8 cellular contexts compared by ENCODE assay signal in the genomic region with DNA sequence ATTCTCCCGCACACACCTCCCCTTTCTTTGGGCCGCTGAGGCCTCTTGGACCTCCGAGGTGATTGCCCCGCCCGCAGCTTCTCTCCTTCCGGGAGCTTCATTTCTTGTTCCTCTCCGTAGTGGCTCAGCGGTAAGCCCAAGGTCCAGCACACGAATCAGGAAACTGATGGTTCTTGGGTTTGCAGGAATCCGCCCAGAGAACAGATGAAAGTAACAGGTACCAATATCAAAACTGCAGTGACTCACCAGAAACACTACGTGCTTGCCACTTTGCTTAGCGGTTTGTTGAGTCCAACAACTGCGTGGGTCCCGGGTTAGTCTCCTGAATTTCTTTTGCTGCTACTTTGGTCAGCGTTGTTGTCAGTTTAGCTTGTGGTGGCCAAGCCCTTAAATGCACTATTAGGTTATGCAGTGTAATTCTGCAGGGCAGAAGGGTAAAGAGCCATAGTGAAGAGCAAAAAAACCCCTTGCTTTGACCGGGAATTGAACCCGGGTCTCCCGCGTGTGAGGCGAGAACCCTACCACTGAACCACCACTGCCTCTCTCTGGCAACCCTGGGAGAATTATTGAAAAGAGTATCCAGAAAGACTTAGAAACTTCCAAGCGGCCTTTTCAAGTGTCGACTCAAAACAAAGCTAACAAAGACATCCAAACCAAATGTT.
DNase-seq lines count a peak whose midpoint lies in the region; ATAC-seq, FAIRE-seq and TF ChIP-seq lines count a peak whose summit lies in the region.
"Not testable (repeated sequence)": the region's sequence is repeated elsewhere in the genome, so short reads cannot be mapped to it uniquely, and the experiment has no call there.

No MANE protein-coding gene starts in this region.

- peak overlapping the region in 1 of 2 donors; percentile 75 for H3K27ac ChIP-seq in small intestine (ENCODE audit: low read depth in 1 of 2, low read length in 1 of 2)

- 2 to 7% (median 4%) methylated on average over 12 of the region's 22 CpGs for WGBS in small intestine, 3 donors

- ATAC-seq in GM19035 (IDR thresholded peaks at IDR 0.05; ENCODE audit: unreplicated experiment) (peak; percentile 80), HG03354 (IDR thresholded peaks at IDR 0.05; ENCODE audit: poor library complexity, severe bottlenecking, unreplicated experiment) (peak; percentile 77)

- not testable (repeated sequence) for FAIRE-seq in bronchial epithelial cell (lab: Jason Lieb, UNC); small intestine (lab: Jason Lieb, UNC)

- H3K4me3 ChIP-seq in bronchial epithelial cell (ENCODE audit: low read depth, low read length); small intestine (ENCODE audit: low read depth in 1 of 2, low read length in 2 of 2): not testable (repeated sequence)

- DNase-seq in ACHN (peak; percentile 77), NCI-H82 (lab: John Stamatoyannopoulos, UW) (peak; percentile 73), bronchial epithelial cell (ENCODE audit: low read depth) (peak; percentile 45), inferior parietal cortex (ENCODE audit: extremely low spot score) (peak; percentile 91), small intestine (peak; percentile 77)
- DNase-seq in activated CD4-positive, alpha-beta T cell treated with anti-CD3 and anti-CD28 coated beads, Interleukin-2, amount 50 U/mL, for 24 hours (ENCODE audit: low read depth in 1 of 2, low spot score in 1 of 2): peak; percentile 35 to 66

- TF ChIP-seq CTCF in bronchial epithelial cell (IDR thresholded peaks at IDR 0.05; ENCODE audit: insufficient read depth, low read length, severe bottlenecking): not testable (repeated sequence)

- H3K27me3 ChIP-seq in bronchial epithelial cell (ENCODE audit: control insufficient read depth, insufficient read depth, low read length); small intestine (ENCODE audit: control insufficient read depth in 2 of 2, insufficient read depth in 2 of 2, low read length in 2 of 2): not testable (repeated sequence)

- H3K36me3 ChIP-seq in bronchial epithelial cell (ENCODE audit: control insufficient read depth, insufficient read depth, low read length); small intestine (ENCODE audit: control insufficient read depth in 2 of 2, insufficient read depth in 2 of 2, low read length in 2 of 2): not testable (repeated sequence)

- H3K4me1 ChIP-seq in small intestine (ENCODE audit: control insufficient read depth in 2 of 2, insufficient read depth in 1 of 2, low read depth in 1 of 2, low read length in 1 of 2): not testable (repeated sequence)

- not testable (repeated sequence) for H3K9me3 ChIP-seq in small intestine (ENCODE audit: control insufficient read depth, low read depth)

- in situ Hi-C loops in ACHN (cut with HindIII; ENCODE audit: low pct_ligation_motif_present, low pct_unique_long_range_greater_than_20kb, low sequenced_read_pairs): not testable (repeated sequence)
